Comparison of ENCODE assay signal across 13 cellular contexts in genomic region chr3:115085197-115085865, GRCh38.
DNase-seq lines count a peak whose midpoint lies in the region; ATAC-seq, FAIRE-seq and TF ChIP-seq lines count a peak whose summit lies in the region.
"Had no signal": no experiment of that assay in that cellular context is flagged by ENCODE, and none has a peak within 500 bp of the region (broad histone marks: within the 10 kb centered on the region; RNA-seq: fewer than 3 reads in every experiment).

No MANE protein-coding gene starts in this region.

- H3K9me3 Mint-ChIP-seq in neural progenitor cell, result no peaks in the 10 kb centered on the region
- H3K9me3 Mint-ChIP-seq: activated naive CD4-positive, alpha-beta T cell treated with anti-CD3 and anti-CD28 coated beads, Interleukin-2, amount 10 ng/mL, durations not matched to agents 7 days and 5 days; IgD-negative memory B cell; stimulated activated naive CD8-positive, alpha-beta T cell treated with anti-CD3 and anti-CD28 coated beads, Interleukin-15, Interleukin-2, amounts not matched to agents 100 ng/mL and 50 ng/mL, for 24 hours had no signal

- TF ChIP-seq CTCF in endothelial cell of umbilical vein (IDR thresholded peaks at IDR 0.05; ENCODE audit: extremely low read depth in 1 of 2, insufficient read depth in 1 of 2, low read depth in 1 of 2, low read length in 2 of 2) (no peak), neural progenitor cell (IDR thresholded peaks at IDR 0.05) (peak; percentile 60)

- intact Hi-C loops in endothelial cell of umbilical vein (cut with micrococcal nuclease), result no loop called here

- H3K9me3 ChIP-seq in endothelial cell of umbilical vein (replicated peaks; ENCODE audit: control insufficient read depth, insufficient read depth, low read length) (no peaks in the 10 kb centered on the region), neural progenitor cell (ENCODE audit: low read depth) (no peaks in the 10 kb centered on the region)

- H3K9me1 ChIP-seq in endothelial cell of umbilical vein (replicated peaks; ENCODE audit: control insufficient read depth, extremely low read depth, insufficient read depth, low read length), result no peaks in the 10 kb centered on the region

- H3K27me3 ChIP-seq in endothelial cell of umbilical vein (ENCODE audit: control insufficient read depth in 2 of 2, insufficient read depth in 2 of 2, low read length in 2 of 2) (no peaks in the 10 kb centered on the region), neural progenitor cell (no peaks in the 10 kb centered on the region)

- peak; percentile 44 for FAIRE-seq in endothelial cell of umbilical vein (lab: Jason Lieb, UNC)
- FAIRE-seq: TTC549 had no signal

- no peak overlapping the region for H3K4me3 ChIP-seq in endothelial cell of umbilical vein (replicated peaks in 1 of 3; ENCODE audit: insufficient read depth in 1 of 3, low read depth in 1 of 3, low read length in 3 of 3)
- no peak overlapping the region for H3K4me3 ChIP-seq in neural progenitor cell

- no peak overlapping the region for H3K27ac ChIP-seq in endothelial cell of umbilical vein (ENCODE audit: insufficient read depth, low read depth, low read length)
- H3K27ac ChIP-seq in neural progenitor cell, result no peak overlapping the region

- H3K27ac Mint-ChIP-seq in neural progenitor cell, result no peak overlapping the region
- H3K27ac Mint-ChIP-seq: activated naive CD4-positive, alpha-beta T cell treated with anti-CD3 and anti-CD28 coated beads, Interleukin-2, amount 10 ng/mL, durations not matched to agents 7 days and 5 days; stimulated activated naive CD8-positive, alpha-beta T cell treated with anti-CD3 and anti-CD28 coated beads, Interleukin-15, Interleukin-2, amounts not matched to agents 100 ng/mL and 50 ng/mL, for 24 hours had no signal

- H3K36me3 Mint-ChIP-seq in neural progenitor cell, result peaks cover 2% of the 10 kb centered on the region
- H3K36me3 Mint-ChIP-seq: activated naive CD4-positive, alpha-beta T cell treated with anti-CD3 and anti-CD28 coated beads, Interleukin-2, amount 10 ng/mL, durations not matched to agents 7 days and 5 days had no signal

- H3K79me2 ChIP-seq in endothelial cell of umbilical vein (ENCODE audit: control insufficient read depth, insufficient read depth, low read length) (no peaks in the 10 kb centered on the region), neural progenitor cell (ENCODE audit: low read depth) (no peaks in the 10 kb centered on the region)

- H3K4me2 ChIP-seq in endothelial cell of umbilical vein (ENCODE audit: insufficient read depth, low read length) (no peak overlapping the region), neural progenitor cell (no peak overlapping the region)

- H2AFZ ChIP-seq in endothelial cell of umbilical vein (ENCODE audit: low read depth, low read length) (no peak overlapping the region), neural progenitor cell (replicated peaks) (no peak overlapping the region)

- no TSS peak for BruUV-seq in endothelial cell of umbilical vein (replicated peaks; lab: Mats Ljungman, UMichigan)

- H3K4me1 Mint-ChIP-seq in neural progenitor cell, result peaks cover 2% of the 10 kb centered on the region

- ATAC-seq in HG02884 (IDR thresholded peaks at IDR 0.05; ENCODE audit: unreplicated experiment) (no peak), HG03457 (IDR thresholded peaks at IDR 0.05; ENCODE audit: unreplicated experiment) (no peak), GM21717 (IDR thresholded peaks at IDR 0.05; ENCODE audit: unreplicated experiment) (no peak)

- no peaks in the 10 kb centered on the region for H3F3A ChIP-seq in neural progenitor cell (ENCODE audit: low read depth)

- H3K9ac ChIP-seq in endothelial cell of umbilical vein (replicated peaks; ENCODE audit: extremely low read depth, insufficient read depth, low read length), result no peak overlapping the region
- no peak overlapping the region for H3K9ac ChIP-seq in neural progenitor cell

- no peaks in the 10 kb centered on the region for H4K20me1 ChIP-seq in endothelial cell of umbilical vein (replicated peaks; ENCODE audit: control insufficient read depth, extremely low read depth, insufficient read depth, low read length)
- no peaks in the 10 kb centered on the region for H4K20me1 ChIP-seq in neural progenitor cell (ENCODE audit: low read depth)

- POLR2A ChIA-PET in endothelial cell of umbilical vein (lab: Charles Lee), result no interaction called here

- dilution Hi-C loops in endothelial cell of umbilical vein (cut with MboI; ENCODE audit: extremely low pct_ligation_motif_present, low sequenced_read_pairs), result no loop called here

- H3K36me3 ChIP-seq in endothelial cell of umbilical vein (ENCODE audit: control insufficient read depth in 2 of 2, extremely low read depth in 1 of 2, insufficient read depth in 2 of 2, low read length in 2 of 2), result no peaks in the 10 kb centered on the region
- no peaks in the 10 kb centered on the region for H3K36me3 ChIP-seq in neural progenitor cell

- H3K4me1 ChIP-seq in endothelial cell of umbilical vein (ENCODE audit: control insufficient read depth, extremely low read depth, insufficient read depth, low read length) (no peaks in the 10 kb centered on the region), neural progenitor cell (no peaks in the 10 kb centered on the region)

- no peak overlapping the region for H3K4me3 Mint-ChIP-seq in neural progenitor cell
- H3K4me3 Mint-ChIP-seq: activated naive CD4-positive, alpha-beta T cell treated with anti-CD3 and anti-CD28 coated beads, Interleukin-2, amount 10 ng/mL, durations not matched to agents 7 days and 5 days; IgD-negative memory B cell; stimulated activated naive CD8-positive, alpha-beta T cell treated with anti-CD3 and anti-CD28 coated beads, Interleukin-15, Interleukin-2, amounts not matched to agents 100 ng/mL and 50 ng/mL, for 24 hours had no signal

- DNase-seq in ELR (ENCODE audit: low read depth) (peak; percentile 38), NCI-H446 treated with DMSO at 0.1 percent for 48 hours (lab: John Stamatoyannopoulos, UW) (peak; percentile 99), endothelial cell of umbilical vein (ENCODE audit: low read depth, low spot score) (no peak), neural progenitor cell (ENCODE audit: low spot score) (peak; percentile 12), middle frontal gyrus (ENCODE audit: extremely low spot score, low spot score) (no peak)
- DNase-seq: activated naive CD4-positive, alpha-beta T cell treated with anti-CD3 and anti-CD28 coated beads, Interleukin-2, amount 10 ng/mL, durations not matched to agents 7 days and 5 days; NCI-H748 treated with DMSO at 0.1 percent for 48 hours had no signal

- CTCF ChIA-PET in endothelial cell of umbilical vein (lab: Charles Lee), result interaction anchor here (0.8 to 2.9 kb wide), 9 partner anchors 8 to 701 kb away, joined by 3 to 14 read pairs (median 3); no protein-coding TSS in a partner anchor

- no peak for TF ChIP-seq POLR2A in endothelial cell of umbilical vein (IDR thresholded peaks at IDR 0.05; ENCODE audit: low read depth, low read length)

- no peaks in the 10 kb centered on the region for H3K27me3 Mint-ChIP-seq in neural progenitor cell (ENCODE audit: insufficient read depth, low read depth)
- H3K27me3 Mint-ChIP-seq: activated naive CD4-positive, alpha-beta T cell treated with anti-CD3 and anti-CD28 coated beads, Interleukin-2, amount 10 ng/mL, durations not matched to agents 7 days and 5 days; IgD-negative memory B cell; stimulated activated naive CD8-positive, alpha-beta T cell treated with anti-CD3 and anti-CD28 coated beads, Interleukin-15, Interleukin-2, amounts not matched to agents 100 ng/mL and 50 ng/mL, for 24 hours had no signal

TF ChIP-seq in endothelial cell of umbilical vein, 7 proteins besides CTCF, POLR2A, EP300 and RAD21:
- TF ChIP-seq MYC (IDR thresholded peaks at IDR 0.05; ENCODE audit: low read depth, low read length) (no peak), GATA2 (IDR thresholded peaks at IDR 0.05; ENCODE audit: insufficient read depth, insufficient read length, low read depth, low read length) (no peak), POLR2AphosphoS5 (IDR thresholded peaks at IDR 0.05; ENCODE audit: insufficient read depth, low read depth, low read length) (no peak), MAX (IDR thresholded peaks at IDR 0.05; ENCODE audit: insufficient read depth, insufficient read length) (no peak), EZH2 (IDR thresholded peaks at IDR 0.05; ENCODE audit: borderline replicate concordance, low read depth, low read length, severe bottlenecking) (no peak), JUN (IDR thresholded peaks at IDR 0.05; ENCODE audit: borderline replicate concordance, insufficient read depth, insufficient read length, low read depth) (no peak), FOS (IDR thresholded peaks at IDR 0.05; ENCODE audit: borderline replicate concordance, insufficient read depth, low read length) (no peak)

Comparison
In these comparisons a context has a peak if more than half of its experiments do, and no peak if none do; other contexts are left out.
1. DNase-seq: peak in ELR (single experiment), NCI-H446 treated with DMSO at 0.1 percent for 48 hours (single experiment) and neural progenitor cell (single experiment); none in endothelial cell of umbilical vein (single experiment) and middle frontal gyrus (single experiment).